Comparison of ENCODE assay signal across 1 cellular context in the genomic region with DNA sequence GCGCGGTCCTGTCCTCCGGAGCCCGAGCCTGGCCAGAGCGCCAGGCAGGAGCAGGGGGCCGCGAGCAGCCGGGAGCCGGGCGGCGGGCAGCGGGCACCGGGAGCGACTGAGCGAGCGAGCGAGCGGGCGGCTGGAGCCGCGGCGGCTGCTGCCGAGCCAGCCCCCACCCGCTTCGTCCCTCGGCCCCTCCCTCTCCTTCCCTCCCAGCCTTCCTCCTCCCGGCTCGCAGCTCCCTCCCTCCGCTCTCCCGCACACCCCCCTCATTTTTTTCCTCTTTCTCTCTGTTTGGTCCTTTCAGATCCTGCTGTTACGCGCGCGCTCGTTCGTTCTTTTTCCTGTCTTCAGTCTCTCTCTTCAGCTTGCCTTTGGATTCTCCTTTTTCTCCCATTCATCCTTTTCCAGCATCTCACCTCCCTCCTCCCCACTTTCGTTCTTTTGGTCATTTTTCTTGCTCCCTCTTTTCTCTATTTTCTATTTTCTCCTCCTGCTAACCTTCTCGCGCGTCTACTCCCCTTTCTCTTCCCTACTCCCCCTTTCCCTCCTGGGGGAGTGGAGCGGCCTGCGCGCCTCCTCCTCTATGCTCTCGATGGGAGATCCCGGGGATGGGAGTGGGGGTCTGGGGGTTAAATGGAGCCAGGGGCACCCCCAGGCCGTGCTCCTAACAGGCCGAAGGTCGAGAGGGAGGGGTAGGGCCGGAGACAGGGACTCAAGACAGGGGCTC.
TF ChIP-seq lines count a peak whose summit lies in the region.

TSS of gene MEGF11 (minus strand) at position 108 of the 721 bp plus-strand sequence. CDS start 125,347 bp downstream, outside the sequence.

TF ChIP-seq in IMR-90, 13 proteins besides CTCF, POLR2A, EP300 and RAD21:
- peak; percentile 34; the same call in 1 of the 2 replicates for TF ChIP-seq MAZ (IDR thresholded peaks at IDR 0.05; ENCODE audit: borderline replicate concordance, low read depth, low read length)
- TF ChIP-seq MXI1 (IDR thresholded peaks at IDR 0.05; ENCODE audit: borderline replicate concordance, low read depth, low read length): no peak
